ENCODE assay signal across 14 cellular contexts in genomic region chr9:131019387-131020239, GRCh38. TPM values are rescaled to one million over a fixed set of nuclear protein-coding genes. Genes with fewer than 3 reads are reported as not detected.
DNase-seq lines count a peak whose midpoint lies in the region; ATAC-seq and TF ChIP-seq lines count a peak whose summit lies in the region.
"Had no signal": no experiment of that assay in that cellular context is flagged by ENCODE, and none has a peak within 500 bp of the region (broad histone marks: within the 10 kb centered on the region; RNA-seq: fewer than 3 reads in every experiment).

No MANE protein-coding gene starts in this region.

- no peaks in the 10 kb centered on the region for H3K36me3 Mint-ChIP-seq in MCF 10A (ENCODE audit: insufficient read depth, unreplicated experiment)
- H3K36me3 Mint-ChIP-seq: natural killer cell had no signal

- H2BK12ac ChIP-seq in neuronal stem cell (ENCODE audit: low read length): no peak overlapping the region

- no peaks in the 10 kb centered on the region for H3K79me1 ChIP-seq in neuronal stem cell (ENCODE audit: low read depth, low read length)

- H3K27me3 ChIP-seq in breast epithelium (no peaks in the 10 kb centered on the region), adipocyte (replicated peaks; ENCODE audit: control insufficient read depth, insufficient read depth, low read length) (peaks cover 19% of the 10 kb centered on the region), left lung (peaks cover 0 to 46% of the 10 kb centered on the region in 2 donors), upper lobe of right lung (peaks cover 22% of the 10 kb centered on the region), neuronal stem cell (ENCODE audit: control insufficient read depth in 3 of 3, insufficient read depth in 3 of 3, low read depth in 1 of 3, low read length in 3 of 3) (peaks cover 0 to 55% (median 0%) of the 10 kb centered on the region in 3 experiments)
- H3K27me3 ChIP-seq: uterus had no signal

- no peak overlapping the region for H2AFZ ChIP-seq in neuronal stem cell (ENCODE audit: low read length)

- no peak overlapping the region for H3K4me2 ChIP-seq in neuronal stem cell (ENCODE audit: insufficient read depth, low read length, poor library complexity, severe bottlenecking)

- POLR2A ChIA-PET in MCF 10A (lab: Yijun Ruan, JAX): no interaction called here

- no peaks in the 10 kb centered on the region for H3K4me1 Mint-ChIP-seq in MCF 10A (ENCODE audit: insufficient read depth, unreplicated experiment)
- H3K4me1 Mint-ChIP-seq: natural killer cell had no signal

- no CpG with 5 or more reads among the region's 15 CpGs for WGBS in neuronal stem cell (ENCODE audit: extremely low coverage in 2 of 2, insufficient read length in 2 of 2, insufficient replicate concordance in 1 of 2), 2 donors

- H3K4me1 ChIP-seq in breast epithelium (no peaks in the 10 kb centered on the region), adipocyte (ENCODE audit: control insufficient read depth, insufficient read depth, low read length) (peaks cover 8% of the 10 kb centered on the region), left lung (no peaks in the 10 kb centered on the region), upper lobe of right lung (no peaks in the 10 kb centered on the region), neuronal stem cell (ENCODE audit: control insufficient read depth in 2 of 2, insufficient read depth in 1 of 2, low read depth in 1 of 2, low read length in 2 of 2) (no peaks in the 10 kb centered on the region)
- H3K4me1 ChIP-seq: uterus had no signal

- H3K9me3 ChIP-seq in breast epithelium (no peaks in the 10 kb centered on the region), adipocyte (ENCODE audit: control insufficient read depth, low read length) (peaks cover 8% of the 10 kb centered on the region), left lung (no peaks in the 10 kb centered on the region), upper lobe of right lung (no peaks in the 10 kb centered on the region), neuronal stem cell (replicated peaks in 1 of 2; ENCODE audit: control insufficient read depth in 2 of 2, insufficient read depth in 1 of 2, low read depth in 1 of 2, low read length in 2 of 2) (peaks cover 4 to 5% of the 10 kb centered on the region in 2 donors)
- H3K9me3 ChIP-seq: uterus had no signal

- H3K14ac ChIP-seq in neuronal stem cell (ENCODE audit: low read length): no peak overlapping the region

- intact Hi-C loops in breast epithelium (cut with DNase I; ENCODE audit: low total_unique reads) (no loop called here), MCF 10A (cut with micrococcal nuclease) (no loop called here), left lung (cut with DNase I) (no loop called here), upper lobe of right lung (cut with DNase I) (no loop called here)

- H3K27ac ChIP-seq in breast epithelium: peak overlapping the region; percentile 55 to 73
- H3K27ac ChIP-seq in left lung: peak overlapping the region in 1 of 2 donors; percentile 26
- H3K27ac ChIP-seq in upper lobe of right lung: peak overlapping the region; percentile 61
- H3K27ac ChIP-seq in neuronal stem cell (replicated peaks; ENCODE audit: low read length): no peak overlapping the region
- H3K27ac ChIP-seq: SK-N-MC, uterus had no signal

- CTCF ChIA-PET in MCF 10A (lab: Yijun Ruan, JAX): interaction anchor here (1.4 kb wide), 1 partner anchor 27 kb away, joined by 6 read pairs; no protein-coding TSS in a partner anchor

- BruUV-seq in MCF 10A (replicated peaks; lab: Mats Ljungman, UMichigan): no TSS peak

- TF ChIP-seq CTCF in breast epithelium (IDR thresholded peaks at IDR 0.05) (no peak), MCF 10A (IDR thresholded peaks at IDR 0.05; ENCODE audit: unreplicated experiment) (no peak), left lung (IDR thresholded peaks at IDR 0.05) (no peak), upper lobe of right lung (IDR thresholded peaks at IDR 0.05) (no peak)

- H4K8ac ChIP-seq in neuronal stem cell (ENCODE audit: low read depth, low read length): no peak overlapping the region

- no peak overlapping the region for H3K18ac ChIP-seq in neuronal stem cell (ENCODE audit: low read length)

- H3K4ac ChIP-seq in neuronal stem cell (ENCODE audit: low read length): no peak overlapping the region

- H3K36me3 ChIP-seq in breast epithelium (no peaks in the 10 kb centered on the region), adipocyte (ENCODE audit: control insufficient read depth, insufficient read depth, low read length, severe bottlenecking) (no peaks in the 10 kb centered on the region), left lung (no peaks in the 10 kb centered on the region), upper lobe of right lung (no peaks in the 10 kb centered on the region), neuronal stem cell (replicated peaks in 1 of 2; ENCODE audit: control insufficient read depth in 2 of 2, insufficient read depth in 2 of 2, low read length in 2 of 2) (no peaks in the 10 kb centered on the region)
- H3K36me3 ChIP-seq: uterus had no signal

- H2BK120ac ChIP-seq in neuronal stem cell (ENCODE audit: low read depth, low read length): no peak overlapping the region

- peaks cover 71% of the 10 kb centered on the region for H3K27me3 Mint-ChIP-seq in MCF 10A (ENCODE audit: insufficient read depth, unreplicated experiment)

- H2AK5ac ChIP-seq in neuronal stem cell (ENCODE audit: low read depth, low read length): no peak overlapping the region

- no peak overlapping the region for H4K91ac ChIP-seq in neuronal stem cell (ENCODE audit: low read depth, low read length, poor library complexity)

- H3K23ac ChIP-seq in neuronal stem cell (ENCODE audit: low read depth, low read length, poor library complexity): no peak overlapping the region

- no peak for DNase-seq in breast epithelium (ENCODE audit: low spot score in 2 of 2)
- DNase-seq in MCF 10A (ENCODE audit: unreplicated experiment): no peak
- DNase-seq in adipocyte (ENCODE audit: low read depth): peak; percentile 67
- DNase-seq in left lung: peak in 1 of 2 donors; percentile 17
- no peak for DNase-seq in upper lobe of right lung
- no peak for DNase-seq in T-helper 2 cell
- no peak for DNase-seq in neuronal stem cell (ENCODE audit: low spot score)
- DNase-seq: activated T-cell treated with anti-CD3 and anti-CD28 coated beads, Interleukin-2, amount 50 U/mL, for 24 hours; natural killer cell; NCI-H1092 treated with DMSO at 0.1 percent for 48 hours; NK-92 treated with Interleukin-12 subunit alpha and Interleukin-12 subunit beta, amount 100 ng/mL, for 24 hours; uterus had no signal

- TF ChIP-seq POLR2A in breast epithelium (IDR thresholded peaks at IDR 0.05): no peak

- H3K4me3 Mint-ChIP-seq in MCF 10A (ENCODE audit: unreplicated experiment): no peak overlapping the region
- H3K4me3 Mint-ChIP-seq: activated T-cell treated with anti-CD3 and anti-CD28 coated beads, Interleukin-2, amount 50 U/mL, for 24 hours; natural killer cell had no signal

- no peak overlapping the region for H3K27ac Mint-ChIP-seq in MCF 10A (ENCODE audit: low read depth, unreplicated experiment)
- H3K27ac Mint-ChIP-seq: activated T-cell treated with anti-CD3 and anti-CD28 coated beads, Interleukin-2, amount 50 U/mL, for 24 hours; natural killer cell had no signal

- no peak overlapping the region for H3K4me3 ChIP-seq in breast epithelium
- no peak overlapping the region for H3K4me3 ChIP-seq in adipocyte (ENCODE audit: low read length)
- H3K4me3 ChIP-seq in left lung: no peak overlapping the region
- no peak overlapping the region for H3K4me3 ChIP-seq in upper lobe of right lung
- H3K4me3 ChIP-seq in neuronal stem cell (ENCODE audit: low read length in 2 of 2): no peak overlapping the region
- H3K4me3 ChIP-seq: SK-N-MC, uterus had no signal

- H2BK5ac ChIP-seq in neuronal stem cell (ENCODE audit: low read length): no peak overlapping the region

- H3K9ac ChIP-seq in adipocyte (ENCODE audit: low read length) (no peak overlapping the region), neuronal stem cell (ENCODE audit: low read depth, low read length, poor library complexity) (no peak overlapping the region)

- ATAC-seq in left lung (peak; percentile 24), upper lobe of right lung (peak; percentile 56), GM19035 (IDR thresholded peaks at IDR 0.05; ENCODE audit: unreplicated experiment) (no peak)
- ATAC-seq: natural killer cell had no signal

- no peak overlapping the region for H2BK15ac ChIP-seq in neuronal stem cell (ENCODE audit: low read length)

- H3K9me3 Mint-ChIP-seq in MCF 10A (ENCODE audit: unreplicated experiment): peaks cover 8% of the 10 kb centered on the region
- H3K9me3 Mint-ChIP-seq: activated T-cell treated with anti-CD3 and anti-CD28 coated beads, Interleukin-2, amount 50 U/mL, for 24 hours; natural killer cell had no signal

RNA-seq across cellular contexts. Expression of gene LAMC3, which starts 10.6 kb away (rescaled TPM):
- 1 to 10 TPM; 2.1 to 8.5 (median 7.8) TPM for total RNA-seq in breast epithelium
- not detected in 2 replicates for total RNA-seq in MCF 10A (2022)
- 10 to 100 TPM; 23.4 to 25.5 TPM for total RNA-seq in left lung
- total RNA-seq in upper lobe of right lung: 28.5 TPM
- 0.03 TPM for polyA plus RNA-seq in neuronal stem cell (2013, experiment 1 of 2)
- polyA plus RNA-seq in neuronal stem cell (2013, experiment 2 of 2): 0.07 TPM
- total RNA-seq: natural killer cell had no signal
